21 cellular contexts compared by ENCODE assay signal in the genomic region with DNA sequence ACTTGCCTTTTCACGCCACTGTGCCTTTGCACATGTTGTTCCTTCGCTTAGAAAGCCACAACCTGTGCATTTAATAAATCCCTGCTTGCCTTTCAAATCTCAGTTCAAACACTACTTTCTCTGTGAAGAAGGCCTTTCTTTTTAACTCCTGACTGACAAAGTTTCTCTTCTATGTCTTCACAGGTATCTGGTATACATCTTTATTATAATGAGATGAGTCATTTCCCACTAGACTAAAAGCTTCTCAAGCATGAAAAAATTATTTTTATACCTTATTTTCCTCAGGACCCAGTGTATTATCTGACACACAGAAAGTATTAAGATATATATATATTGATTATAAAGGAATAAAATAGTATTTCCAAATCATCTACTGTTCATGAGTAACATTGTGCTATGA.
DNase-seq lines count a peak whose midpoint lies in the region; ATAC-seq lines count a peak whose summit lies in the region.
"Had no signal": no experiment of that assay in that cellular context is flagged by ENCODE, and none has a peak within 500 bp of the region (broad histone marks: within the 10 kb centered on the region; RNA-seq: fewer than 3 reads in every experiment).

No MANE protein-coding gene starts in this region.

- DNase-seq in renal cortical epithelial cell (ENCODE audit: low read depth) (peak; percentile 1), NCI-H748 (lab: John Stamatoyannopoulos, UW; ENCODE audit: unreplicated experiment) (no peak), HT-29 (ENCODE audit: low spot score) (no peak)
- DNase-seq: Calu3; DMS153; IMR-90; KG1; MG63; NCI-H1105 treated with DMSO at 0.1 percent for 48 hours; NCI-H2029; NCI-H446; NCI-H524 treated with DMSO at 0.1 percent for 48 hours; NCI-H82; NK-92 treated with Interleukin-12 subunit alpha and Interleukin-12 subunit beta, amount 100 ng/mL, for 24 hours; PC-3; SK-N-SH; SW 1271 had no signal

- ATAC-seq in GM18511 (IDR thresholded peaks at IDR 0.05; ENCODE audit: unreplicated experiment) (peak; percentile 68), GM18870 (IDR thresholded peaks at IDR 0.05; ENCODE audit: unreplicated experiment) (peak; percentile 63), HG03378 (IDR thresholded peaks at IDR 0.05; ENCODE audit: unreplicated experiment) (peak; percentile 78), HG02642 (IDR thresholded peaks at IDR 0.05; ENCODE audit: poor library complexity, unreplicated experiment) (no peak)
- ATAC-seq: PC-3 had no signal
